ENCODE assay signal across 8 cellular contexts in genomic region chr1:48776400-48777218, GRCh38. TPM values are rescaled to one million over a fixed set of nuclear protein-coding genes. Genes with fewer than 3 reads are reported as not detected.
A peak's percentile ranks its signal among the peaks of the same experiment; 100 is the strongest.
DNase-seq lines count a peak whose midpoint lies in the region; ATAC-seq lines count a peak whose summit lies in the region.

BEND5 (minus strand) TSS chr1:48776891; CDS start chr1:48776831, 60 bp downstream.

- H3K4me3 ChIP-seq in esophagus (ENCODE audit: low read depth in 1 of 2, low read length in 2 of 2) (peak within 1 kb of the TSS; percentile 41 to 47), muscle layer of duodenum (ENCODE audit: low read depth in 1 of 2, low read length in 2 of 2) (peak within 1 kb of the TSS; percentile 62 to 74)

- H3K36me3 ChIP-seq in esophagus (ENCODE audit: control insufficient read depth in 2 of 2, insufficient read depth in 2 of 2, low read length in 1 of 2) = no peaks in the 10 kb centered on the region
- no peaks in the 10 kb centered on the region for H3K36me3 ChIP-seq in muscle layer of duodenum (ENCODE audit: control insufficient read depth in 1 of 2, insufficient read depth in 2 of 2, low read length in 2 of 2)

- ATAC-seq in GM18502 (IDR thresholded peaks at IDR 0.05; ENCODE audit: poor library complexity, unreplicated experiment) = peak; percentile 40
- ATAC-seq in GM19397 (IDR thresholded peaks at IDR 0.05; ENCODE audit: unreplicated experiment) = no peak
- no peak for ATAC-seq in GM18873 (IDR thresholded peaks at IDR 0.05; ENCODE audit: low FRiP score, unreplicated experiment)

- H3K27me3 ChIP-seq in esophagus (ENCODE audit: control insufficient read depth in 1 of 2, insufficient read depth in 2 of 2, low read length in 2 of 2) (no peaks in the 10 kb centered on the region), muscle layer of duodenum (ENCODE audit: low read depth, low read length) (no peaks in the 10 kb centered on the region)

- peak; percentile 79 for DNase-seq in NCI-H2107 treated with DMSO at 0.1 percent for 48 hours (lab: John Stamatoyannopoulos, UW; ENCODE audit: unreplicated experiment)
- peak; percentile 6 to 15 for DNase-seq in activated CD8-positive, alpha-beta memory T cell treated with anti-CD3 and anti-CD28 coated beads for 4 hours (ENCODE audit: low read depth in 2 of 2)
- DNase-seq in stimulated activated CD8-positive, alpha-beta memory T cell treated with anti-CD3 and anti-CD28 coated beads, Interleukin-4, amount 100 ng/mL, for 48 hours = peak; percentile 73

- H3K27ac ChIP-seq in esophagus (ENCODE audit: low read depth in 2 of 2, low read length in 1 of 2) = peak within 1 kb of the TSS in 1 of 2 donors; percentile 19
- H3K27ac ChIP-seq in muscle layer of duodenum (ENCODE audit: low read length) = no peak within 1 kb of the TSS

- 1 to 2% methylated on average over 50 to 72 of the region's 72 CpGs for WGBS in esophagus, 2 donors

- H3K9me3 ChIP-seq in esophagus (ENCODE audit: control insufficient read depth in 2 of 2, insufficient read depth in 1 of 2, low read depth in 1 of 2, low read length in 1 of 2) = no peaks in the 10 kb centered on the region
- H3K9me3 ChIP-seq in muscle layer of duodenum (ENCODE audit: control insufficient read depth in 1 of 2, low read length in 2 of 2) = no peaks in the 10 kb centered on the region

- H3K4me1 ChIP-seq in esophagus (ENCODE audit: control insufficient read depth in 2 of 2, insufficient read depth in 2 of 2, low read length in 1 of 2) (peaks cover 0 to 2% of the 10 kb centered on the region in 2 donors), muscle layer of duodenum (ENCODE audit: control insufficient read depth in 1 of 2, insufficient read depth in 2 of 2, low read length in 2 of 2) (peaks cover 3 to 41% of the 10 kb centered on the region in 2 donors)

RNA-seq across cellular contexts. Expression of gene BEND5, which starts in this region (rescaled TPM):
- 1 to 10 TPM in 1 of 2 donors, under 1 TPM in 1; 0.71 to 1.4 TPM for polyA plus RNA-seq in esophagus

Comparison
In these comparisons a context has a peak if more than half of its experiments do, and no peak if none do; other contexts are left out.
1. DNase-seq: peak in every context shown above with its lines; median percentile 79 in NCI-H2107 treated with DMSO at 0.1 percent for 48 hours; 73 in stimulated activated CD8-positive, alpha-beta memory T cell treated with anti-CD3 and anti-CD28 coated beads, Interleukin-4, amount 100 ng/mL, for 48 hours; 10 in activated CD8-positive, alpha-beta memory T cell treated with anti-CD3 and anti-CD28 coated beads for 4 hours.